ENCODE assay signal across 7 cellular contexts in the genomic region with DNA sequence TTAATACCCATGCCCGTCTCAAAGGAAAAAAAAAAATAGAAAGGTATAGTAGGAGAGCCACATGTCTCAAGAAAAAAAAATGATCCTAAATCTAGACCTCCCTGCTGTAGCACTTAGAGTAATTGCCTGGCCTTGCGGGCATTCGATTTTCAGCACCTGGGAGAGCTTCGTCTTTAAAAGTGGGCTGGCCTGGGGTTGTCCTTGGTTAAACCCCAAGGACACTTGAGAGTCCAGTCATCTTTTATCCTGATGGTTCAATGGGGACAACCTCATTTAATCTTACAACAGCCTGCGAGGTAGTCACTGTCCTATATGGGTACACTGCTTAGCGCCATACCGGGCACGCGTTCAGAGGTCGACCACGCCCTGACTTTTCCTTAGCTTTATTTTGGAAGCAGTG.
DNase-seq lines count a peak whose midpoint lies in the region; ATAC-seq and TF ChIP-seq lines count a peak whose summit lies in the region.

No MANE protein-coding gene starts in this region.

- H3K9me2 ChIP-seq in PC-3 (replicated peaks; ENCODE audit: low read length): no peaks in the 10 kb centered on the region

- H3K27ac ChIP-seq in PC-3 (ENCODE audit: low read length): no peak overlapping the region
- H3K27ac ChIP-seq in fibroblast of lung (ENCODE audit: insufficient read depth, low read length): no peak overlapping the region
- no peak overlapping the region for H3K27ac ChIP-seq in prostate gland

- DNase-seq in PC-3 (peak; percentile 19), fibroblast of lung (ENCODE audit: low read depth in 2 of 2) (no peak), prostate gland (ENCODE audit: low spot score) (no peak), COLO829 (ENCODE audit: low spot score) (no peak), NCI-H1436 treated with DMSO at 0.1 percent for 48 hours (lab: John Stamatoyannopoulos, UW) (no peak)

- H3K36me3 ChIP-seq in PC-3 (ENCODE audit: low read depth, low read length): no peaks in the 10 kb centered on the region
- H3K36me3 ChIP-seq in fibroblast of lung (ENCODE audit: control insufficient read depth, insufficient read depth, low read length): no peaks in the 10 kb centered on the region
- no peaks in the 10 kb centered on the region for H3K36me3 ChIP-seq in prostate gland

- H3K9me3 ChIP-seq in PC-3 (ENCODE audit: low read length) (no peaks in the 10 kb centered on the region), fibroblast of lung (ENCODE audit: control insufficient read depth, insufficient read depth, low read depth, low read length) (no peaks in the 10 kb centered on the region), prostate gland (no peaks in the 10 kb centered on the region)

- intact Hi-C loops in PC-3 (cut with micrococcal nuclease): loop anchor here (5.0 kb wide), 1 partner anchor 447 kb away; no protein-coding TSS in a partner anchor
- intact Hi-C loops in prostate gland (cut with DNase I): loop anchor here (5.0 to 10.0 kb wide), 3 partner anchors 439 to 1639 kb away; no protein-coding TSS in a partner anchor

- H3K4me3 ChIP-seq in PC-3 (ENCODE audit: low read length) (peak overlapping the region; percentile 59), fibroblast of lung (replicated peaks in 1 of 4; ENCODE audit: control extremely low read depth in 1 of 4, insufficient read depth in 1 of 4, low read depth in 3 of 4, low read length in 4 of 4) (peak overlapping the region; percentile 26 to 44 (median 32)), prostate gland (peak overlapping the region; percentile 21 to 27)

- H3K27me3 ChIP-seq in PC-3 (ENCODE audit: low read length) (peaks cover 61% of the 10 kb centered on the region), fibroblast of lung (ENCODE audit: control insufficient read depth, insufficient read depth, low read length) (no peaks in the 10 kb centered on the region), prostate gland (replicated peaks; ENCODE audit: insufficient read depth) (no peaks in the 10 kb centered on the region)

- no peaks in the 10 kb centered on the region for H3K79me2 ChIP-seq in PC-3 (ENCODE audit: low read length)
- H3K79me2 ChIP-seq in fibroblast of lung (ENCODE audit: control insufficient read depth, insufficient read depth, low read length): no peaks in the 10 kb centered on the region

- TF ChIP-seq CTCF in PC-3 (conservative IDR thresholded peaks at IDR 0.05; ENCODE audit: low read depth, low read length) (no peak), fibroblast of lung (conservative IDR thresholded peaks at IDR 0.05 in 1 of 2, IDR thresholded peaks at IDR 0.05 in 1 of 2; ENCODE audit: low read depth in 1 of 2, low read length in 2 of 2) (no peak), prostate gland (IDR thresholded peaks at IDR 0.05) (no peak)

- no peaks in the 10 kb centered on the region for H3F3A ChIP-seq in PC-3 (ENCODE audit: low read length, unreplicated experiment)

- CTCF ChIA-PET in PC-3 (lab: Charles Lee): interaction anchor here (0.6 kb wide), 1 partner anchor 13 kb away, joined by 3 read pairs; no protein-coding TSS in a partner anchor

- no peaks in the 10 kb centered on the region for H4K20me1 ChIP-seq in PC-3 (ENCODE audit: low read length)
- no peaks in the 10 kb centered on the region for H4K20me1 ChIP-seq in fibroblast of lung (ENCODE audit: control insufficient read depth, extremely low read depth, insufficient read depth, low read length)

- TF ChIP-seq POLR2A in prostate gland (IDR thresholded peaks at IDR 0.05): no peak

- H2AFZ ChIP-seq in PC-3 (ENCODE audit: low read length): peak overlapping the region; percentile 72
- H2AFZ ChIP-seq in fibroblast of lung (ENCODE audit: low read length): peak overlapping the region; percentile 76

- WGBS in prostate gland: 3% methylated on average over 11 of the region's 11 CpGs

- ATAC-seq in GM19463 (IDR thresholded peaks at IDR 0.05; ENCODE audit: unreplicated experiment) (peak; percentile 2), PC-3 (peak; percentile 13), HG02610 (IDR thresholded peaks at IDR 0.05; ENCODE audit: unreplicated experiment) (no peak)

- BruUV-seq in PC-3 (replicated peaks; lab: Mats Ljungman, UMichigan): no TSS peak

- peak overlapping the region; percentile 91 for H3K4me2 ChIP-seq in PC-3 (ENCODE audit: low read length)
- H3K4me2 ChIP-seq in fibroblast of lung (ENCODE audit: extremely low read depth, insufficient read depth, low read length): peak overlapping the region; percentile 86

- H3K4me1 ChIP-seq in PC-3 (ENCODE audit: insufficient read depth, low read length) (peaks cover 14% of the 10 kb centered on the region), fibroblast of lung (ENCODE audit: control insufficient read depth, extremely low read depth, insufficient read depth, low read length) (peaks cover 11% of the 10 kb centered on the region), prostate gland (replicated peaks) (no peaks in the 10 kb centered on the region)

- POLR2A ChIA-PET in PC-3 (lab: Charles Lee; ENCODE audit: unreplicated experiment): no interaction called here

- H3K9ac ChIP-seq in PC-3 (ENCODE audit: low read length) (no peak overlapping the region), fibroblast of lung (ENCODE audit: insufficient read depth, low read length) (no peak overlapping the region)
